12 cellular contexts compared by ENCODE assay signal in the genomic region with DNA sequence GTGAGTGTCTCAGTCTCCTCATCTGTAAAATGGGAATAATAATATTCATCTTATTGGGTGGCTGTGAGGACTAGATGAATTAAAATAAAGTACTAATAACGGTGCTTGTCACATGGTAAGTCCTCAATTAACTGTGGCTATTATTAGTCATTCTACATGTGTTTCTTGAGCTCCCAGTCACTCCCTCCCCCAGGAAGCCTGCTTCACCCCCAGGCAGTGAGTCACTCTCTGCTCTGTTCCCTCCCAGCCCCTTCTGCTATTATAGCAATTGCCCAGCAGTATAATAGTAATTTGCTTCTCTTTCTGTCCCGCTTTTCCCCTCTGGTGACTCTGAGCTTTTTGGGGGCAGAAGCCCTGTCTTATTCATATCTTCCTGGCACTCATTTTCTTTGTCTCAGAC.
DNase-seq lines count a peak whose midpoint lies in the region; ATAC-seq and TF ChIP-seq lines count a peak whose summit lies in the region.
"Had no signal": no experiment of that assay in that cellular context is flagged by ENCODE, and none has a peak within 500 bp of the region (broad histone marks: within the 10 kb centered on the region; RNA-seq: fewer than 3 reads in every experiment).

No MANE protein-coding gene starts in this region.

- H3K9me3 ChIP-seq in A673 (ENCODE audit: low read depth, low read length, poor library complexity, severe bottlenecking): no peaks in the 10 kb centered on the region
- H3K9me3 ChIP-seq in sigmoid colon: no peaks in the 10 kb centered on the region

- no peak overlapping the region for H3K4me3 Mint-ChIP-seq in mesothelial cell of epicardium
- H3K4me3 Mint-ChIP-seq: B cell; effector memory CD8-positive, alpha-beta T cell had no signal

- no peaks in the 10 kb centered on the region for H3K4me1 Mint-ChIP-seq in mesothelial cell of epicardium

- H3K27me3 ChIP-seq in A673 (replicated peaks; ENCODE audit: insufficient read depth, low read depth, low read length, poor library complexity): no peaks in the 10 kb centered on the region
- peaks cover 13% of the 10 kb centered on the region for H3K27me3 ChIP-seq in foreskin keratinocyte
- H3K27me3 ChIP-seq in sigmoid colon: no peaks in the 10 kb centered on the region

- H3K36me3 ChIP-seq in A673 (ENCODE audit: insufficient read depth, low read length, poor library complexity, severe bottlenecking) (no peaks in the 10 kb centered on the region), sigmoid colon (no peaks in the 10 kb centered on the region)

- peaks cover 48% of the 10 kb centered on the region for H3K27me3 Mint-ChIP-seq in mesothelial cell of epicardium (ENCODE audit: low read depth)

- intact Hi-C loops in A673 (cut with micrococcal nuclease; ENCODE audit: unreplicated experiment) (loop anchor here (10.0 kb wide), 1 partner anchor 1660 kb away; no protein-coding TSS in a partner anchor), sigmoid colon (cut with DNase I) (no loop called here)

- no peak for TF ChIP-seq CTCF in A673 (conservative IDR thresholded peaks at IDR 0.05; ENCODE audit: low read depth, low read length)
- no peak for TF ChIP-seq CTCF in foreskin keratinocyte (conservative IDR thresholded peaks at IDR 0.05)
- no peak for TF ChIP-seq CTCF in sigmoid colon (IDR thresholded peaks at IDR 0.05)
- no peak for TF ChIP-seq CTCF in mesothelial cell of epicardium (IDR thresholded peaks at IDR 0.05; ENCODE audit: unreplicated experiment)

- no peaks in the 10 kb centered on the region for H3K36me3 Mint-ChIP-seq in mesothelial cell of epicardium

- no peak for TF ChIP-seq EP300 in sigmoid colon (IDR thresholded peaks at IDR 0.05)

- H3K9me3 Mint-ChIP-seq in mesothelial cell of epicardium: no peaks in the 10 kb centered on the region
- H3K9me3 Mint-ChIP-seq: effector memory CD8-positive, alpha-beta T cell had no signal

- H3K27ac ChIP-seq in A673 (ENCODE audit: low read depth, low read length, poor library complexity, severe bottlenecking) (no peak overlapping the region), foreskin keratinocyte (no peak overlapping the region), sigmoid colon (no peak overlapping the region)

- POLR2A ChIA-PET in A673 (lab: Charles Lee; ENCODE audit: low non-redundant PET): no interaction called here

- H3K27ac Mint-ChIP-seq in mesothelial cell of epicardium: no peak overlapping the region
- H3K27ac Mint-ChIP-seq: B cell; effector memory CD8-positive, alpha-beta T cell had no signal

- WGBS in sigmoid colon, 2 donors: 80 to 81% methylated on average over 2 of the region's 2 CpGs

- H3K4me3 ChIP-seq in A673 (ENCODE audit: low read depth, low read length, poor library complexity, severe bottlenecking) (no peak overlapping the region), sigmoid colon (no peak overlapping the region)

- CTCF ChIA-PET in A673 (lab: Charles Lee): no interaction called here

- DNase-seq in A673 (ENCODE audit: low spot score) (peak; percentile 25), H4 (ENCODE audit: low spot score) (peak; percentile 56), foreskin keratinocyte (peak; percentile 40 to 69), sigmoid colon (no peak), mesothelial cell of epicardium (ENCODE audit: low spot score in 2 of 2, unreplicated experiment in 2 of 2) (no peak), HPDE6-E6E7 (ENCODE audit: extremely low spot score) (no peak)
- DNase-seq: effector memory CD8-positive, alpha-beta T cell; trophoblast cell had no signal

- TF ChIP-seq POLR2A in sigmoid colon (IDR thresholded peaks at IDR 0.05): no peak

- H3K4me1 ChIP-seq in A673 (ENCODE audit: insufficient read depth, low read length, poor library complexity, severe bottlenecking) (no peaks in the 10 kb centered on the region), foreskin keratinocyte (peaks cover 10% of the 10 kb centered on the region), sigmoid colon (peaks cover 0 to 14% (median 0%) of the 10 kb centered on the region in 4 donors)

- BruUV-seq in A673 (replicated peaks; lab: Mats Ljungman, UMichigan): no TSS peak

- peak; percentile 63 for ATAC-seq in SK-N-SH treated with all-trans-retinoic acid at 6 μM for 48 hours
- ATAC-seq in foreskin keratinocyte: peak; percentile 94
- no peak for ATAC-seq in HG03565 (IDR thresholded peaks at IDR 0.05; ENCODE audit: unreplicated experiment)
- ATAC-seq: effector memory CD8-positive, alpha-beta T cell; Panc1 had no signal

TF ChIP-seq in SK-N-SH treated with all-trans-retinoic acid at 6 μM for 48 hours, 23 proteins besides CTCF, POLR2A, EP300 and RAD21:
- TF ChIP-seq, protein P1, sequence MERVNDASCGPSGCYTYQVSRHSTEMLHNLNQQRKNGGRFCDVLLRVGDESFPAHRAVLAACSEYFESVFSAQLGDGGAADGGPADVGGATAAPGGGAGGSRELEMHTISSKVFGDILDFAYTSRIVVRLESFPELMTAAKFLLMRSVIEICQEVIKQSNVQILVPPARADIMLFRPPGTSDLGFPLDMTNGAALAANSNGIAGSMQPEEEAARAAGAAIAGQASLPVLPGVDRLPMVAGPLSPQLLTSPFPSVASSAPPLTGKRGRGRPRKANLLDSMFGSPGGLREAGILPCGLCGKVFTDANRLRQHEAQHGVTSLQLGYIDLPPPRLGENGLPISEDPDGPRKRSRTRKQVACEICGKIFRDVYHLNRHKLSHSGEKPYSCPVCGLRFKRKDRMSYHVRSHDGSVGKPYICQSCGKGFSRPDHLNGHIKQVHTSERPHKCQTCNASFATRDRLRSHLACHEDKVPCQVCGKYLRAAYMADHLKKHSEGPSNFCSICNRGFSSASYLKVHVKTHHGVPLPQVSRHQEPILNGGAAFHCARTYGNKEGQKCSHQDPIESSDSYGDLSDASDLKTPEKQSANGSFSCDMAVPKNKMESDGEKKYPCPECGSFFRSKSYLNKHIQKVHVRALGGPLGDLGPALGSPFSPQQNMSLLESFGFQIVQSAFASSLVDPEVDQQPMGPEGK (CRISPR knock-in tag; IDR thresholded peaks at IDR 0.05; ENCODE audit: borderline replicate concordance): peak; percentile 56; the same call in 1 of the 2 replicates
- TF ChIP-seq ISL1 (CRISPR knock-in tag; IDR thresholded peaks at IDR 0.05): no peak
- TF ChIP-seq ZNF8 (CRISPR knock-in tag; IDR thresholded peaks at IDR 0.05): no peak
- no peak for TF ChIP-seq TOX (CRISPR knock-in tag; IDR thresholded peaks at IDR 0.05; ENCODE audit: borderline replicate concordance)
- TF ChIP-seq ZFP3 (CRISPR knock-in tag; IDR thresholded peaks at IDR 0.05): no peak
- TF ChIP-seq ESRRG (CRISPR knock-in tag; IDR thresholded peaks at IDR 0.05): no peak
- TF ChIP-seq ZNF70 (CRISPR knock-in tag; IDR thresholded peaks at IDR 0.05): no peak

Comparison
In these comparisons a context has a peak if more than half of its experiments do, and no peak if none do; other contexts are left out.
1. DNase-seq: peak in A673 (single experiment), H4 (single experiment) and foreskin keratinocyte (2 of 2); none in sigmoid colon (single experiment), mesothelial cell of epicardium (0 of 2) and HPDE6-E6E7 (single experiment).